Comparison of ENCODE assay signal across 9 cellular contexts in the genomic region with DNA sequence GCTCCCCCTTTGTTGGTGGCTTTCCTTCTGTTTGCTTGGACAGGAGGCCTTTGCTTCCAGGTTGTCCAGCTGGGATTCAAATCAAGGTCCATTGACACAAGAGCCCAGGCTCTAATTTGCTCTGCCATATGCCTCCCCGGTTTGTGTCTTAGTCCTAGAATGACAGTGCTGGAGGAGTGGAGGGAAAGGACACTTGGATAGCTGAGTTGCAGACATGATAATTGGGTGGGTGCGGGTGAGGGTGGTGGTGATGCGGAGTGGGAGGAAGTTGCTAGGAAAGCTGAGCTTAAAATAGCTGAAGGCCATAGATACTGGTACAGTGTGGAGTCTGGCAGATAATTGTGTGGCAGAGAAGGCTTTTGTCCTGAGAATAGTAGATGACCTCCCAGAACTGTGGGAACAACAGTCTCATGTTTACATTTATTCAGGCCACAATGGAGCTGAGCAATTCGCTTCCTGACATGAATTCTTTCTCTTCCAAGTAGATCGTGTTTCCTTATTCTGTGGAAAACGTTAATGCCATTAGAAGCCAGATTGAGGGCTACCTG. TPM values are rescaled to one million over a fixed set of nuclear protein-coding genes. Genes with fewer than 3 reads are reported as not detected.
DNase-seq lines count a peak whose midpoint lies in the region; ATAC-seq lines count a peak whose summit lies in the region.
"Had no signal": no experiment of that assay in that cellular context is flagged by ENCODE, and none has a peak within 500 bp of the region (broad histone marks: within the 10 kb centered on the region; RNA-seq: fewer than 3 reads in every experiment).

No MANE protein-coding gene starts in this region.

- DNase-seq in DMS53 (lab: John Stamatoyannopoulos, UW) (peak; percentile 17), NCI-H345 treated with DMSO at 0.1 percent for 48 hours (lab: John Stamatoyannopoulos, UW; ENCODE audit: unreplicated experiment) (peak; percentile 22), cerebellar cortex (ENCODE audit: low spot score) (peak; percentile 94), NCI-H187 treated with DMSO at 0.1 percent for 48 hours (lab: John Stamatoyannopoulos, UW) (no peak)
- no peak for DNase-seq in naive thymus-derived CD8-positive, alpha-beta T cell
- no peak for DNase-seq in activated effector memory CD4-positive, alpha-beta T cell treated with Interleukin-2 at 50 U/mL for 16 hours
- DNase-seq: activated CD4-positive, alpha-beta memory T cell treated with anti-CD3 and anti-CD28 coated beads for 36 hours had no signal

- peak overlapping the region; percentile 35 to 87 (median 79) for H3K27ac Mint-ChIP-seq in naive thymus-derived CD8-positive, alpha-beta T cell
- H3K27ac Mint-ChIP-seq: activated CD4-positive, alpha-beta memory T cell treated with anti-CD3 and anti-CD28 coated beads for 36 hours had no signal

- peaks cover 17 to 43% (median 21%) of the 10 kb centered on the region in 3 donors for H3K36me3 Mint-ChIP-seq in naive thymus-derived CD8-positive, alpha-beta T cell

- H3K4me1 Mint-ChIP-seq in naive thymus-derived CD8-positive, alpha-beta T cell: peaks cover 28 to 63% (median 59%) of the 10 kb centered on the region in 4 donors

- POLR2A ChIA-PET in naive thymus-derived CD8-positive, alpha-beta T cell (lab: Charles Lee): interaction anchor here (2.4 kb wide), 1 partner anchor 25 kb away, joined by 7 read pairs; a partner anchor contains a TSS

- H3K9me3 Mint-ChIP-seq in naive thymus-derived CD8-positive, alpha-beta T cell: peaks cover 0 to 36% (median 16%) of the 10 kb centered on the region in 9 donors

- no peaks in the 10 kb centered on the region for H3K27me3 Mint-ChIP-seq in naive thymus-derived CD8-positive, alpha-beta T cell
- H3K27me3 Mint-ChIP-seq: activated CD4-positive, alpha-beta memory T cell treated with anti-CD3 and anti-CD28 coated beads for 36 hours had no signal

- ATAC-seq in naive thymus-derived CD8-positive, alpha-beta T cell: no peak
- ATAC-seq in GM18867 (IDR thresholded peaks at IDR 0.05; ENCODE audit: unreplicated experiment) (no peak), GM21390 (IDR thresholded peaks at IDR 0.05; ENCODE audit: unreplicated experiment) (no peak)

- peak overlapping the region in 6 of 10 donors; percentile 2 to 42 (median 24) for H3K4me3 Mint-ChIP-seq in naive thymus-derived CD8-positive, alpha-beta T cell
- H3K4me3 Mint-ChIP-seq: activated CD4-positive, alpha-beta memory T cell treated with anti-CD3 and anti-CD28 coated beads for 36 hours had no signal

RNA-seq across cellular contexts. Expression of a gene that starts 23.8 kb away (rescaled TPM):
- total RNA-seq in naive thymus-derived CD8-positive, alpha-beta T cell: 10 to 100 TPM; 26.5 to 32.9 TPM
- polyA plus RNA-seq in naive thymus-derived CD8-positive, alpha-beta T cell: 1 to 10 TPM; 7.7 to 9.5 (median 8.9) TPM

Comparison
In these comparisons a context has a peak if more than half of its experiments do, and no peak if none do; other contexts are left out.
1. DNase-seq: peak in DMS53 (single experiment), NCI-H345 treated with DMSO at 0.1 percent for 48 hours (single experiment) and cerebellar cortex (single experiment); none in naive thymus-derived CD8-positive, alpha-beta T cell (0 of 10), NCI-H187 treated with DMSO at 0.1 percent for 48 hours (single experiment) and activated effector memory CD4-positive, alpha-beta T cell treated with Interleukin-2 at 50 U/mL for 16 hours (single experiment).